ENCODE assay signal across 8 cellular contexts in the genomic region with DNA sequence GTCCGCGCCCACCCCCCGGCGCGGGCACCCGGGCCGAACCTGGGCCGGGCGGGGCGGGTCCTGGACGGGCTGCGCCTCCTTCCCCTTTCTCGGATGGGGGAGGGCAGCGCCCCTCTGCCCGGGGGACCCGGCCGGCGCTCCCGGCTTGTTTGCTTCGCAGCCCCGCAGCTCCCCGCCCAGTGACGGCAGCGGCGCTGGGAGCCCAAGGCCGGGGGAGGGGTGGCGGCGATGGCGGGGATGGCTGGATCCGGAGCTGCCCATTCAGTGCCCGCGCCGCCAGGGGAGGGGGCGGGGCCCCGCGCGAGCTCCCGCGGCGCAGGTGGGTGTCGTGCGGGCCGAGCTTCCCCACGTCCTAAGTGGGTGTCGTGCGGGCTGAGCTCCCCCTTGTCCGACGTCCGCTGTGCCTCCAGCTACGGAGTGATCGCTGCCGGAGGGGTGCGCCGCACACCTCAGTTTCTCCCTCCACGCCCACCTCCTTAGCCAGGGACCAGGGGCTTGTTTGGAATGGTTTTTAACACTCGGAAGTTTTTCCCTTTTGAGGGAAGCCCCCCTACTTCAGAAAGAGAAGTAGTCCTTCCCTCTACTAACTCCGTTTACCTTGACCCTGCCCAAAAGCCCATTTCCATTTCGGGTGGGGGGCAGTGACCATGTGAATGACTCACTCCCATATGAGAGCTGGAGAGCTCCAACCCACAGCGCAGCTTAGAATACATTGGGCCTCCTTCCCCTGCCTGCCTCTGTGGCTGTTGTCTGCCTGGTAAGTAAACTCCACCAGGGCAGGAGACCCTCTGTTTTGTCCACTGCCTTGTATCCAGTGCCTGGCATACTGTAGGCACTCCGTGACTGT. TPM values are rescaled to one million over a fixed set of nuclear protein-coding genes. Genes with fewer than 3 reads are reported as not detected.
DNase-seq lines count a peak whose midpoint lies in the region; ATAC-seq, FAIRE-seq and TF ChIP-seq lines count a peak whose summit lies in the region.

No MANE protein-coding gene starts in this region.

- peaks cover 4% of the 10 kb centered on the region for H3K36me3 Mint-ChIP-seq in activated CD4-positive, alpha-beta T cell treated with anti-CD3 and anti-CD28 coated beads, Interleukin-2, amount 10 ng/mL, durations not matched to agents 24 days and 14 days (ENCODE audit: low read depth)

- FAIRE-seq in A549 (lab: Jason Lieb, UNC) (no peak), GM18507 (lab: Jason Lieb, UNC) (peak; percentile 36)

- peaks cover 4 to 11% of the 10 kb centered on the region in 2 donors for H3K36me3 ChIP-seq in lung (ENCODE audit: control insufficient read depth in 2 of 2, insufficient read depth in 2 of 2, low read length in 2 of 2)

- no peak for TF ChIP-seq POLR2A in A549 (IDR thresholded peaks at IDR 0.05; ENCODE audit: low read length)

- H3K27me3 ChIP-seq in lung (ENCODE audit: control insufficient read depth, insufficient read depth), result no peaks in the 10 kb centered on the region

- peaks cover 16% of the 10 kb centered on the region for H3K4me1 Mint-ChIP-seq in activated CD4-positive, alpha-beta T cell treated with anti-CD3 and anti-CD28 coated beads, Interleukin-2, amount 10 ng/mL, durations not matched to agents 24 days and 14 days

- WGBS in A549 (ENCODE audit: missing lambda C conversion rate), result 8% methylated on average over 23 of the region's 60 CpGs
- WGBS in lung, 2 donors, result 3 to 5% methylated on average over 34 to 60 of the region's 60 CpGs

- H3K9me3 Mint-ChIP-seq in activated CD4-positive, alpha-beta T cell treated with anti-CD3 and anti-CD28 coated beads, Interleukin-2, amount 10 ng/mL, durations not matched to agents 24 days and 14 days, result no peaks in the 10 kb centered on the region

- TF ChIP-seq EP300 in A549 (IDR thresholded peaks at IDR 0.05), result no peak

- peak overlapping the region; percentile 81 for H3K4me3 Mint-ChIP-seq in activated CD4-positive, alpha-beta T cell treated with anti-CD3 and anti-CD28 coated beads, Interleukin-2, amount 10 ng/mL, durations not matched to agents 24 days and 14 days

- peak overlapping the region; percentile 71 for H3K27ac Mint-ChIP-seq in activated CD4-positive, alpha-beta T cell treated with anti-CD3 and anti-CD28 coated beads, Interleukin-2, amount 10 ng/mL, durations not matched to agents 24 days and 14 days

- POLR2A ChIA-PET in A549 (lab: Yijun Ruan, JAX), result interaction anchor here (0.6 to 3.2 kb wide), 7 partner anchors 8 to 76 kb away, joined by 3 to 37 read pairs (median 4); a partner anchor contains a TSS

- TF ChIP-seq RAD21 in A549 (conservative IDR thresholded peaks at IDR 0.05 in 1 of 2, IDR thresholded peaks at IDR 0.05 in 1 of 2), result no peak

- no peaks in the 10 kb centered on the region for H3K27me3 Mint-ChIP-seq in activated CD4-positive, alpha-beta T cell treated with anti-CD3 and anti-CD28 coated beads, Interleukin-2, amount 10 ng/mL, durations not matched to agents 24 days and 14 days

- DNase-seq in A549 (ENCODE audit: low read depth in 1 of 2, low spot score in 1 of 2) (peak; percentile 65 to 91), GM18507 (ENCODE audit: extremely low spot score, insufficient read length, low read depth) (peak; percentile 36), M059J (ENCODE audit: low read depth) (peak; percentile 55), ecto neural progenitor cell (ENCODE audit: low spot score) (peak; percentile 79), lung (ENCODE audit: low spot score) (peak; percentile 51), AML-193 (lab: John Stamatoyannopoulos, UW) (no peak)
- peak; percentile 89 for DNase-seq in activated CD4-positive, alpha-beta T cell treated with anti-CD3 and anti-CD28 coated beads, Interleukin-2, amount 10 ng/mL, durations not matched to agents 24 days and 14 days
- peak; percentile 17 to 33 (median 21) for DNase-seq in stimulated activated CD4-positive, alpha-beta T cell treated with anti-CD3 and anti-CD28 coated beads, TNF-alpha, amount 100 ng/mL, for 4 hours (ENCODE audit: low read depth in 3 of 3)

- H3K4me1 ChIP-seq in A549, result peaks cover 20% of the 10 kb centered on the region
- peaks cover 3 to 7% of the 10 kb centered on the region in 2 donors for H3K4me1 ChIP-seq in lung (ENCODE audit: control insufficient read depth in 2 of 2, insufficient read depth in 2 of 2, low read length in 2 of 2)

- intact Hi-C loops in activated CD4-positive, alpha-beta T cell treated with anti-CD3 and anti-CD28 coated beads, Interleukin-2, amount 10 ng/mL, durations not matched to agents 24 days and 14 days (cut with micrococcal nuclease), result loop anchor here (2.0 kb wide), 3 partner anchors 55 to 283 kb away; a partner anchor contains a TSS

- no peaks in the 10 kb centered on the region for H3K9me3 ChIP-seq in A549
- no peaks in the 10 kb centered on the region for H3K9me3 ChIP-seq in lung (ENCODE audit: control insufficient read depth in 2 of 2, insufficient read depth in 1 of 2, low read length in 1 of 2)

- H3K27ac ChIP-seq in A549 (peak overlapping the region; percentile 94 to 99), lung (ENCODE audit: low read depth in 1 of 2, low read length in 1 of 2) (peak overlapping the region; percentile 77 to 87)

- CTCF ChIA-PET in A549 (lab: Yijun Ruan, JAX), result interaction anchor here (0.6 to 8.1 kb wide), 11 partner anchors 8 to 283 kb away, joined by 3 to 79 read pairs (median 8); a partner anchor contains a TSS

- ATAC-seq in A549 (peak; percentile 65 to 67), lung (ENCODE audit: insufficient read depth, low FRiP score) (peak; percentile 29)

- peak overlapping the region; percentile 99 for H3K4me3 ChIP-seq in A549
- H3K4me3 ChIP-seq in lung, result peak overlapping the region; percentile 74

- TF ChIP-seq CTCF in A549 (IDR thresholded peaks at IDR 0.05), result no peak
- TF ChIP-seq CTCF in lung (IDR thresholded peaks at IDR 0.05; ENCODE audit: control extremely low read depth, extremely low read depth), result no peak

- H3K4me2 ChIP-seq in A549, result peak overlapping the region; percentile 100

TF ChIP-seq in A549, 52 proteins besides CTCF, POLR2A, EP300 and RAD21 (continues in another document):
- TF ChIP-seq NR3C1 (IDR thresholded peaks at IDR 0.05), result no peak
- TF ChIP-seq GATA3 (IDR thresholded peaks at IDR 0.05; ENCODE audit: borderline replicate concordance), result 0 out of 2 replicates have a peak, but pooled peaks have one; percentile 31
- no peak for TF ChIP-seq HEYL (CRISPR knock-in tag; IDR thresholded peaks at IDR 0.05)
- TF ChIP-seq CHD4 (IDR thresholded peaks at IDR 0.05; ENCODE audit: borderline replicate concordance), result no peak
- TF ChIP-seq PHF8 (IDR thresholded peaks at IDR 0.05; ENCODE audit: borderline replicate concordance, low read depth), result peak; percentile 49; the same call in 1 of the 2 replicates
- peak in 1 of 2 experiments; percentile 2; a peak in 1 of 5 replicates for TF ChIP-seq JUN (IDR thresholded peaks at IDR 0.05)
- no peak for TF ChIP-seq FOSL2 (IDR thresholded peaks at IDR 0.05)
- TF ChIP-seq FOSL2 (CRISPR knock-in tag; IDR thresholded peaks at IDR 0.05), result peak; percentile 53

RNA-seq across cellular contexts. Expression of a gene that starts 0.7 kb away (rescaled TPM):
- 24.9 and 37.0 TPM in 2 replicates for polyA plus RNA-seq in A549 (2011; rRNA removed)
- 75.9 and 88.8 TPM in 2 replicates for polyA plus RNA-seq in A549 (2012; cell fraction: cytosol; rRNA removed)
- 512 and 551 TPM in 2 replicates for polyA plus RNA-seq in A549 (2012; cell fraction: nucleus; rRNA removed)
- polyA plus RNA-seq in A549 (2017; fragmentation: RNase III; extraction: RNeasy Plus Mini Kit Qiagen cat#74134 plus additional on column Dnase treatment), result 45.3 to 55.3 TPM (median 53.3 TPM) in 3 replicates
- 29.3 and 30.7 TPM in 2 replicates for polyA minus RNA-seq in A549 (2011; rRNA and poly(A)+ RNA removed)
- 13.9 and 23.0 TPM in 2 replicates for total RNA-seq in M059J (2014; rRNA removed; shearing (Covaris generic))
- total RNA-seq in activated CD4-positive, alpha-beta T cell treated with anti-CD3 and anti-CD28 coated beads, Interleukin-2, amount 10 ng/mL, durations not matched to agents 24 days and 14 days, result 44.4 and 49.7 TPM in 2 replicates
- total RNA-seq in lung, result 10 to 100 TPM; 47.8 to 57.1 TPM
- 10 to 100 TPM; 33.1 to 60.8 TPM for polyA plus RNA-seq in lung

RNA-seq across cellular contexts. Expression of a gene that starts 1.8 kb away (rescaled TPM):
- polyA plus RNA-seq in A549 (2011; rRNA removed) (38.3 and 45.7 TPM in 2 replicates), A549 (2017; fragmentation: RNase III; extraction: RNeasy Plus Mini Kit Qiagen cat#74134 plus additional on column Dnase treatment) (84.1 to 93.0 TPM (median 87.8 TPM) in 3 replicates), lung (10 to 100 TPM; 11.8 to 19.7 TPM)
- polyA plus RNA-seq in A549 (2012; cell fraction: cytosol; rRNA removed), result 37.6 and 38.7 TPM in 2 replicates
- 40.7 and 56.7 TPM in 2 replicates for polyA plus RNA-seq in A549 (2012; cell fraction: nucleus; rRNA removed)
- polyA minus RNA-seq in A549 (2011; rRNA and poly(A)+ RNA removed), result 62.1 and 63.8 TPM in 2 replicates
- total RNA-seq in M059J (2014; rRNA removed; shearing (Covaris generic)), result 50.8 and 66.1 TPM in 2 replicates
- total RNA-seq in activated CD4-positive, alpha-beta T cell treated with anti-CD3 and anti-CD28 coated beads, Interleukin-2, amount 10 ng/mL, durations not matched to agents 24 days and 14 days, result 97.9 and 99.3 TPM in 2 replicates
- total RNA-seq in lung, result 10 to 100 TPM; 19.1 to 24.1 TPM

RNA-seq across cellular contexts. Expression of a gene that starts 34.3 kb away (rescaled TPM):
- polyA plus RNA-seq in A549 (2011; rRNA removed) (13.2 and 16.2 TPM in 2 replicates), A549 (2017; fragmentation: RNase III; extraction: RNeasy Plus Mini Kit Qiagen cat#74134 plus additional on column Dnase treatment) (14.8 to 21.4 TPM (median 16.7 TPM) in 3 replicates), lung (1 to 10 TPM; 5.0 to 7.5 TPM)
- 6.4 and 8.2 TPM in 2 replicates for polyA plus RNA-seq in A549 (2012; cell fraction: cytosol; rRNA removed)
- 3.8 and 4.8 TPM in 2 replicates for polyA plus RNA-seq in A549 (2012; cell fraction: nucleus; rRNA removed)
- 14.4 and 16.6 TPM in 2 replicates for polyA minus RNA-seq in A549 (2011; rRNA and poly(A)+ RNA removed)
- total RNA-seq in M059J (2014; rRNA removed; shearing (Covaris generic)), result 16.4 and 27.2 TPM in 2 replicates
- 13.8 and 15.6 TPM in 2 replicates for total RNA-seq in activated CD4-positive, alpha-beta T cell treated with anti-CD3 and anti-CD28 coated beads, Interleukin-2, amount 10 ng/mL, durations not matched to agents 24 days and 14 days
- total RNA-seq in lung, result 10 to 100 TPM in 1 of 2 donors, 1 to 10 TPM in 1; 8.1 to 17.3 TPM

RNA-seq across cellular contexts. Expression of a gene that starts 34.4 kb away (rescaled TPM):
- polyA plus RNA-seq in A549 (2011; rRNA removed), result 4.7 and 13.1 TPM in 2 replicates
- polyA plus RNA-seq in A549 (2012; cell fraction: cytosol; rRNA removed), result 8.1 and 13.5 TPM in 2 replicates
- 39.5 and 57.3 TPM in 2 replicates for polyA plus RNA-seq in A549 (2012; cell fraction: nucleus; rRNA removed)
- 17.0 to 17.9 TPM (median 17.2 TPM) in 3 replicates for polyA plus RNA-seq in A549 (2017; fragmentation: RNase III; extraction: RNeasy Plus Mini Kit Qiagen cat#74134 plus additional on column Dnase treatment)
- polyA minus RNA-seq in A549 (2011; rRNA and poly(A)+ RNA removed), result 43.5 and 48.4 TPM in 2 replicates
- 18.9 and 36.8 TPM in 2 replicates for total RNA-seq in M059J (2014; rRNA removed; shearing (Covaris generic))
- total RNA-seq in activated CD4-positive, alpha-beta T cell treated with anti-CD3 and anti-CD28 coated beads, Interleukin-2, amount 10 ng/mL, durations not matched to agents 24 days and 14 days, result 31.6 and 36.2 TPM in 2 replicates
- total RNA-seq in lung, result 10 to 100 TPM; 36.2 to 45.1 TPM
- 10 to 100 TPM; 17.6 to 21.6 TPM for polyA plus RNA-seq in lung

Comparison
In these comparisons a context has a peak if more than half of its experiments do, and no peak if none do; other contexts are left out.
1. DNase-seq: peak in A549 (2 of 2), GM18507 (single experiment), M059J (single experiment), activated CD4-positive, alpha-beta T cell treated with anti-CD3 and anti-CD28 coated beads, Interleukin-2, amount 10 ng/mL, durations not matched to agents 24 days and 14 days (single experiment), ecto neural progenitor cell (single experiment), lung (single experiment) and stimulated activated CD4-positive, alpha-beta T cell treated with anti-CD3 and anti-CD28 coated beads, TNF-alpha, amount 100 ng/mL, for 4 hours (3 of 3); none in AML-193 (0 of 2).